Comparison of ENCODE assay signal across 8 cellular contexts in genomic region chr21:43789276-43790052, GRCh38. TPM values are rescaled to one million over a fixed set of nuclear protein-coding genes. Genes with fewer than 3 reads are reported as not detected.
DNase-seq lines count a peak whose midpoint lies in the region; ATAC-seq and TF ChIP-seq lines count a peak whose summit lies in the region.

Gene RRP1 (plus strand): TSS chr21:43789577. CDS start chr21:43789630, 53 bp downstream.

- H3K27ac Mint-ChIP-seq in dendritic cell treated with granulocyte-macrophage colony-stimulating factor and Interleukin-4, amounts not matched to agents 40 ng/mL and 50 ng/mL, for 4 days = peak within 1 kb of the TSS; percentile 96

- peak within 1 kb of the TSS; percentile 81 to 94 for H3K27ac ChIP-seq in liver (ENCODE audit: low read depth in 1 of 2, low read length in 2 of 2)

- intact Hi-C loops in dendritic cell treated with granulocyte-macrophage colony-stimulating factor and Interleukin-4, amounts not matched to agents 40 ng/mL and 50 ng/mL, for 4 days (cut with micrococcal nuclease) = loop anchor here (1.0 kb wide), 1 partner anchor 10 kb away; no protein-coding TSS in a partner anchor

- under 1% methylated on average over 84 of the region's 84 CpGs for WGBS in liver

- H3K27me3 Mint-ChIP-seq in dendritic cell treated with granulocyte-macrophage colony-stimulating factor and Interleukin-4, amounts not matched to agents 40 ng/mL and 50 ng/mL, for 4 days = peaks cover 5% of the 10 kb centered on the region

- no peaks in the 10 kb centered on the region for H3K27me3 ChIP-seq in liver (ENCODE audit: control insufficient read depth in 4 of 4, insufficient read depth in 4 of 4, low read length in 3 of 4)

- H3K4me3 Mint-ChIP-seq in dendritic cell treated with granulocyte-macrophage colony-stimulating factor and Interleukin-4, amounts not matched to agents 40 ng/mL and 50 ng/mL, for 4 days = peak within 1 kb of the TSS; percentile 96

- ATAC-seq in GM19395 (IDR thresholded peaks at IDR 0.05; ENCODE audit: unreplicated experiment) (peak; percentile 76), HG03565 (IDR thresholded peaks at IDR 0.05; ENCODE audit: unreplicated experiment) (peak; percentile 90)

- H3K4me1 Mint-ChIP-seq in dendritic cell treated with granulocyte-macrophage colony-stimulating factor and Interleukin-4, amounts not matched to agents 40 ng/mL and 50 ng/mL, for 4 days (ENCODE audit: low read depth) = peaks cover 38% of the 10 kb centered on the region

- H3K4me1 ChIP-seq in liver (ENCODE audit: control insufficient read depth in 4 of 4, insufficient read depth in 4 of 4, low read length in 3 of 4) = peaks cover 0 to 12% (median 10%) of the 10 kb centered on the region in 4 donors

- DNase-seq in CD1c-positive myeloid dendritic cell (ENCODE audit: extremely low spot score) (peak; percentile 98), NCI-H748 treated with DMSO at 0.1 percent for 48 hours (lab: John Stamatoyannopoulos, UW) (peak; percentile 53)
- peak; percentile 88 to 93 for DNase-seq in activated CD4-positive, alpha-beta T cell treated with anti-CD3 and anti-CD28 coated beads, Interleukin-2, amount 50 U/mL, for 24 hours (ENCODE audit: low read depth in 1 of 2, low spot score in 1 of 2)
- peak; percentile 93 for DNase-seq in stimulated activated CD4-positive, alpha-beta T cell treated with anti-CD3 and anti-CD28 coated beads, Interleukin-4, amount 100 ng/mL, for 1 hour

- peak within 1 kb of the TSS; percentile 53 to 92 (median 74) for H3K4me3 ChIP-seq in liver (ENCODE audit: low read depth in 1 of 3, low read length in 3 of 3)

- peak; percentile 100 for TF ChIP-seq CTCF in liver (IDR thresholded peaks at IDR 0.05; ENCODE audit: low read depth, low read length, missing input control)

- H3K36me3 Mint-ChIP-seq in dendritic cell treated with granulocyte-macrophage colony-stimulating factor and Interleukin-4, amounts not matched to agents 40 ng/mL and 50 ng/mL, for 4 days (ENCODE audit: low read depth) = peaks cover 50% of the 10 kb centered on the region

- H3K9ac ChIP-seq in liver (ENCODE audit: low read depth in 1 of 2, low read length in 2 of 2) = peak within 1 kb of the TSS; percentile 81 to 94

- H3K36me3 ChIP-seq in liver (ENCODE audit: control insufficient read depth in 4 of 4, insufficient read depth in 3 of 4, low read depth in 1 of 4, low read length in 3 of 4) = peaks cover 3 to 25% (median 8%) of the 10 kb centered on the region in 4 donors

- H3K9me3 Mint-ChIP-seq in dendritic cell treated with granulocyte-macrophage colony-stimulating factor and Interleukin-4, amounts not matched to agents 40 ng/mL and 50 ng/mL, for 4 days = no peaks in the 10 kb centered on the region

- TF ChIP-seq RAD21 in liver (IDR thresholded peaks at IDR 0.05) = peak in 1 of 2 donors; percentile 49

- no peaks in the 10 kb centered on the region for H3K9me3 ChIP-seq in liver (ENCODE audit: control insufficient read depth in 4 of 4, low read length in 3 of 4)

TF ChIP-seq in liver, 16 proteins besides CTCF, POLR2A, EP300 and RAD21:
- TF ChIP-seq MAX (IDR thresholded peaks at IDR 0.05) (no peak), GABPA (IDR thresholded peaks at IDR 0.05 in 1 of 2, conservative IDR thresholded peaks at IDR 0.05 in 1 of 2) (no peak), RXRA (IDR thresholded peaks at IDR 0.05) (no peak), SP1 (IDR thresholded peaks at IDR 0.05) (no peak), JUND (IDR thresholded peaks at IDR 0.05) (no peak), NR2F2 (IDR thresholded peaks at IDR 0.05) (no peak)

RNA-seq across cellular contexts. Expression of gene RRP1, which starts in this region (rescaled TPM):
- total RNA-seq in liver = 10 to 100 TPM in 1 of 2 donors, 1 to 10 TPM in 1; 5.4 to 15.0 TPM
- 1 to 10 TPM; 7.4 to 8.0 TPM for polyA plus RNA-seq in liver

Comparison
In these comparisons a context has a peak if more than half of its experiments do, and no peak if none do; other contexts are left out.
1. Peak in every context shown above with its lines: DNase-seq, ATAC-seq, H3K4me3 ChIP-seq and H3K27ac ChIP-seq.